10 cellular contexts compared by ENCODE assay signal in genomic region chr1:184971522-184972265, GRCh38. TPM values are rescaled to one million over a fixed set of nuclear protein-coding genes. Genes with fewer than 3 reads are reported as not detected.
DNase-seq lines count a peak whose midpoint lies in the region; ATAC-seq and TF ChIP-seq lines count a peak whose summit lies in the region.
"Had no signal": no experiment of that assay in that cellular context is flagged by ENCODE, and none has a peak within 500 bp of the region (broad histone marks: within the 10 kb centered on the region; RNA-seq: fewer than 3 reads in every experiment).

No MANE protein-coding gene starts in this region.

- intact Hi-C loops in activated B cell treated with CpG ODN at 0.5 μM for 24 hours (cut with micrococcal nuclease) (loop anchor here (2.0 to 5.0 kb wide), 3 partner anchors 73 to 345 kb away; partner anchors contain the start of genes IVNS1ABP and RNF2), left ventricle myocardium inferior (cut with micrococcal nuclease) (no loop called here)

- ATAC-seq in activated B cell treated with CpG ODN at 0.5 μM for 24 hours (ENCODE audit: low read depth) (no peak), GM21528 (IDR thresholded peaks at IDR 0.05; ENCODE audit: low FRiP score, unreplicated experiment) (no peak)
- ATAC-seq: A549 had no signal

- H3K27me3 ChIP-seq in left ventricle myocardium inferior (ENCODE audit: low read depth) (no peaks in the 10 kb centered on the region), stomach smooth muscle (ENCODE audit: control insufficient read depth in 1 of 2, insufficient read depth in 2 of 2, low read length in 2 of 2) (no peaks in the 10 kb centered on the region)

- H3K4me1 Mint-ChIP-seq in activated CD4-positive, alpha-beta T cell treated with anti-CD3 and anti-CD28 coated beads, Interleukin-2, amount 10 ng/mL, durations not matched to agents 7 days and 5 days: peaks cover 74% of the 10 kb centered on the region
- peaks cover 61% of the 10 kb centered on the region for H3K4me1 Mint-ChIP-seq in activated B cell treated with CpG ODN at 0.5 μM for 24 hours

- peaks cover 16% of the 10 kb centered on the region for H3K36me3 Mint-ChIP-seq in activated CD4-positive, alpha-beta T cell treated with anti-CD3 and anti-CD28 coated beads, Interleukin-2, amount 10 ng/mL, durations not matched to agents 7 days and 5 days (ENCODE audit: low read depth)
- peaks cover 3% of the 10 kb centered on the region for H3K36me3 Mint-ChIP-seq in activated B cell treated with CpG ODN at 0.5 μM for 24 hours (ENCODE audit: low read depth)

- peak overlapping the region in 1 of 2 donors; percentile 63 for H3K9ac ChIP-seq in stomach smooth muscle (ENCODE audit: low read length in 2 of 2)

- H3K9me3 Mint-ChIP-seq in activated CD4-positive, alpha-beta T cell treated with anti-CD3 and anti-CD28 coated beads, Interleukin-2, amount 10 ng/mL, durations not matched to agents 7 days and 5 days: no peaks in the 10 kb centered on the region
- H3K9me3 Mint-ChIP-seq in activated B cell treated with CpG ODN at 0.5 μM for 24 hours: no peaks in the 10 kb centered on the region

- no peaks in the 10 kb centered on the region for H3K9me3 ChIP-seq in left ventricle myocardium inferior (replicated peaks)
- no peaks in the 10 kb centered on the region for H3K9me3 ChIP-seq in stomach smooth muscle (ENCODE audit: control insufficient read depth in 2 of 2, low read length in 2 of 2)
- H3K9me3 ChIP-seq: A549 had no signal

- peak overlapping the region; percentile 21 for H3K27ac Mint-ChIP-seq in activated CD4-positive, alpha-beta T cell treated with anti-CD3 and anti-CD28 coated beads, Interleukin-2, amount 10 ng/mL, durations not matched to agents 7 days and 5 days
- peak overlapping the region; percentile 91 for H3K27ac Mint-ChIP-seq in activated B cell treated with CpG ODN at 0.5 μM for 24 hours

- CTCF ChIA-PET in activated CD4-positive, alpha-beta T cell treated with anti-CD3 and anti-CD28 coated beads, Interleukin-2, amount 10 ng/mL, durations not matched to agents 7 days and 5 days (lab: Charles Lee): interaction anchor here (0.9 to 1.6 kb wide), 4 partner anchors 9 to 165 kb away, joined by 3 to 6 read pairs (median 4); no protein-coding TSS in a partner anchor
- CTCF ChIA-PET in activated B cell treated with CpG ODN at 0.5 μM for 24 hours (lab: Charles Lee): interaction anchor here (0.6 to 3.2 kb wide), 4 partner anchors 10 to 187 kb away, joined by 3 to 17 read pairs (median 8); no protein-coding TSS in a partner anchor

- POLR2A ChIA-PET in activated CD4-positive, alpha-beta T cell treated with anti-CD3 and anti-CD28 coated beads, Interleukin-2, amount 10 ng/mL, durations not matched to agents 7 days and 5 days (lab: Charles Lee): no interaction called here
- POLR2A ChIA-PET in activated B cell treated with CpG ODN at 0.5 μM for 24 hours (lab: Charles Lee): interaction anchor here (0.7 to 1.7 kb wide), 2 partner anchors 105 to 112 kb away, joined by 3 to 5 read pairs; no protein-coding TSS in a partner anchor

- TF ChIP-seq CTCF in activated B cell treated with CpG ODN at 0.5 μM for 24 hours (IDR thresholded peaks at IDR 0.05) (no peak), left ventricle myocardium inferior (IDR thresholded peaks at IDR 0.05; ENCODE audit: borderline replicate concordance) (no peak), foreskin fibroblast (IDR thresholded peaks at IDR 0.05; ENCODE audit: low read depth, low read length) (no peak)

- H3K36me3 ChIP-seq in left ventricle myocardium inferior: no peaks in the 10 kb centered on the region
- H3K36me3 ChIP-seq in stomach smooth muscle (ENCODE audit: control insufficient read depth in 2 of 2, insufficient read depth in 2 of 2, low read length in 2 of 2): no peaks in the 10 kb centered on the region

- H3K4me3 Mint-ChIP-seq in activated CD4-positive, alpha-beta T cell treated with anti-CD3 and anti-CD28 coated beads, Interleukin-2, amount 10 ng/mL, durations not matched to agents 7 days and 5 days: peak overlapping the region; percentile 95
- H3K4me3 Mint-ChIP-seq in activated B cell treated with CpG ODN at 0.5 μM for 24 hours: peak overlapping the region; percentile 93

- H3K4me3 ChIP-seq in left ventricle myocardium inferior (peak overlapping the region; percentile 91), stomach smooth muscle (ENCODE audit: low read length in 2 of 2) (peak overlapping the region; percentile 85 to 93), foreskin fibroblast (ENCODE audit: low read depth in 1 of 2, low read length in 2 of 2) (peak overlapping the region in 1 of 2 donors; percentile 1)
- H3K4me3 ChIP-seq: A549 had no signal

- H3K4me1 ChIP-seq in left ventricle myocardium inferior: peaks cover 73% of the 10 kb centered on the region
- H3K4me1 ChIP-seq in stomach smooth muscle (ENCODE audit: control insufficient read depth, insufficient read depth, low read length): peaks cover 17% of the 10 kb centered on the region
- H3K4me1 ChIP-seq: A549 had no signal

- DNase-seq in activated CD4-positive, alpha-beta T cell treated with anti-CD3 and anti-CD28 coated beads, Interleukin-2, amount 10 ng/mL, durations not matched to agents 7 days and 5 days: no peak
- no peak for DNase-seq in activated CD4-positive, alpha-beta T cell treated with anti-CD3 and anti-CD28 coated beads for 48 hours
- DNase-seq in activated B cell treated with CpG ODN at 0.5 μM for 24 hours (no peak), left ventricle myocardium inferior (no peak), foreskin fibroblast (no peak), putamen (ENCODE audit: low spot score) (no peak)
- DNase-seq: NCI-H2029 had no signal

- H3K27ac ChIP-seq in left ventricle myocardium inferior (replicated peaks) (peak overlapping the region; percentile 95), stomach smooth muscle (ENCODE audit: low read length) (peak overlapping the region; percentile 76)
- H3K27ac ChIP-seq: A549 had no signal

- peaks cover 3% of the 10 kb centered on the region for H3K27me3 Mint-ChIP-seq in activated CD4-positive, alpha-beta T cell treated with anti-CD3 and anti-CD28 coated beads, Interleukin-2, amount 10 ng/mL, durations not matched to agents 7 days and 5 days
- H3K27me3 Mint-ChIP-seq in activated B cell treated with CpG ODN at 0.5 μM for 24 hours: peaks cover 2% of the 10 kb centered on the region

RNA-seq across cellular contexts. Expression of gene NIBAN1, which starts 2.6 kb away (rescaled TPM):
- total RNA-seq in activated CD4-positive, alpha-beta T cell treated with anti-CD3 and anti-CD28 coated beads, Interleukin-2, amount 10 ng/mL, durations not matched to agents 7 days and 5 days: 10 to 100 TPM; 57.6 to 60.9 TPM
- 23.0 and 25.4 TPM in 2 replicates for total RNA-seq in activated B cell treated with CpG ODN at 0.5 μM for 24 hours
- total RNA-seq in left ventricle myocardium inferior: 248 TPM
